In genomic region chr2:140526575-140526974, GRCh38 we compare ENCODE assay signal across 26 cellular contexts.
DNase-seq lines count a peak whose midpoint lies in the region; ATAC-seq, FAIRE-seq and TF ChIP-seq lines count a peak whose summit lies in the region.
"Had no signal": no experiment of that assay in that cellular context is flagged by ENCODE, and none has a peak within 500 bp of the region (broad histone marks: within the 10 kb centered on the region; RNA-seq: fewer than 3 reads in every experiment).

No MANE protein-coding gene starts in this region.

- no peak for ATAC-seq in stimulated activated naive B cell treated with anti-CD40 and anti-IgM and Interleukin-4, amounts not matched to agents 10 μg/mL and 1 μg/mL and 100 μg/mL, for 72 hours (replicated peaks)
- ATAC-seq: gastroesophageal sphincter, left colon had no signal

- H3K27me3 ChIP-seq in endothelial cell of umbilical vein (ENCODE audit: control insufficient read depth in 2 of 2, insufficient read depth in 2 of 2, low read length in 2 of 2) = no peaks in the 10 kb centered on the region
- H3K27me3 ChIP-seq: gastroesophageal sphincter, stomach had no signal

- H3K27me3 Mint-ChIP-seq in stimulated activated naive B cell treated with anti-CD40 and anti-IgM and Interleukin-4, amounts not matched to agents 10 μg/mL and 1 μg/mL and 100 μg/mL, for 72 hours = no peaks in the 10 kb centered on the region
- H3K27me3 Mint-ChIP-seq: type B pancreatic cell had no signal

- H3K79me2 ChIP-seq in endothelial cell of umbilical vein (ENCODE audit: control insufficient read depth, insufficient read depth, low read length) = no peaks in the 10 kb centered on the region

- H3K27ac ChIP-seq in RWPE1 (no peak overlapping the region), endothelial cell of umbilical vein (ENCODE audit: insufficient read depth, low read depth, low read length) (no peak overlapping the region)
- H3K27ac ChIP-seq: coronary artery, gastroesophageal sphincter, stomach had no signal

- no peak for FAIRE-seq in endothelial cell of umbilical vein (lab: Jason Lieb, UNC)
- FAIRE-seq: D721Med, small intestine had no signal

- intact Hi-C loops in endothelial cell of umbilical vein (cut with micrococcal nuclease) = no loop called here

- dilution Hi-C loops in endothelial cell of umbilical vein (cut with MboI; ENCODE audit: extremely low pct_ligation_motif_present, low sequenced_read_pairs) = no loop called here

- no peak overlapping the region for H3K4me2 ChIP-seq in endothelial cell of umbilical vein (ENCODE audit: insufficient read depth, low read length)

- no peaks in the 10 kb centered on the region for H3K9me1 ChIP-seq in endothelial cell of umbilical vein (replicated peaks; ENCODE audit: control insufficient read depth, extremely low read depth, insufficient read depth, low read length)

- H2AFZ ChIP-seq in endothelial cell of umbilical vein (ENCODE audit: low read depth, low read length) = no peak overlapping the region

- H3K4me3 ChIP-seq in endothelial cell of umbilical vein (replicated peaks in 1 of 3; ENCODE audit: insufficient read depth in 1 of 3, low read depth in 1 of 3, low read length in 3 of 3) = no peak overlapping the region
- no peak overlapping the region for H3K4me3 ChIP-seq in retinal pigment epithelial cell (ENCODE audit: low read length)
- H3K4me3 ChIP-seq: coronary artery, gastroesophageal sphincter, stomach had no signal

- peak; percentile 33 for DNase-seq in HCEC 1CT
- peak; percentile 23 for DNase-seq in RWPE1 (ENCODE audit: low spot score)
- DNase-seq in endothelial cell of umbilical vein (ENCODE audit: low read depth, low spot score) = peak; percentile 43
- DNase-seq in retinal pigment epithelial cell (ENCODE audit: low read depth) = peak; percentile 17
- DNase-seq in amygdala (lab: John Stamatoyannopoulos, UW) = no peak
- no peak for DNase-seq in stimulated activated naive B cell treated with anti-CD40 and anti-IgM and Interleukin-4, amounts not matched to agents 10 μg/mL and 1 μg/mL and 100 μg/mL, for 72 hours
- DNase-seq in NOMO-1 treated with DMSO at 0.1 percent for 48 hours (lab: John Stamatoyannopoulos, UW; ENCODE audit: unreplicated experiment) = no peak
- DNase-seq: activated CD4-positive, alpha-beta T cell treated with anti-CD3 and anti-CD28 coated beads, Interleukin-2, amount 50 U/mL, for 48 hours; activated T-cell treated with anti-CD3 and anti-CD28 coated beads for 4 hours; anterior cingulate cortex; KG1; left colon; NCI-H1105; NCI-H2081 treated with DMSO at 0.1 percent for 48 hours; posterior cingulate gyrus; SHP77 treated with DMSO at 0.1 percent for 48 hours; small intestine; stimulated activated CD4-positive, alpha-beta T cell treated with anti-CD3 and anti-CD28 coated beads, Interleukin-2, amount 100 ng/mL, for 48 hours; stomach; T-helper 1 cell had no signal

- CTCF ChIA-PET in RWPE1 (lab: Yijun Ruan, JAX) = no interaction called here
- CTCF ChIA-PET in endothelial cell of umbilical vein (lab: Charles Lee) = no interaction called here

- H3K9me3 Mint-ChIP-seq in stimulated activated naive B cell treated with anti-CD40 and anti-IgM and Interleukin-4, amounts not matched to agents 10 μg/mL and 1 μg/mL and 100 μg/mL, for 72 hours = peaks cover 0 to 2% of the 10 kb centered on the region in 2 donors
- H3K9me3 Mint-ChIP-seq: nephron, type B pancreatic cell had no signal

- POLR2A ChIA-PET in RWPE1 (lab: Yijun Ruan, JAX; ENCODE audit: low non-redundant PET) = no interaction called here
- POLR2A ChIA-PET in endothelial cell of umbilical vein (lab: Charles Lee) = no interaction called here

- no peak overlapping the region for H3K27ac Mint-ChIP-seq in stimulated activated naive B cell treated with anti-CD40 and anti-IgM and Interleukin-4, amounts not matched to agents 10 μg/mL and 1 μg/mL and 100 μg/mL, for 72 hours
- H3K27ac Mint-ChIP-seq: mesothelial cell of epicardium, nephron, type B pancreatic cell had no signal

- no TSS peak for BruUV-seq in endothelial cell of umbilical vein (replicated peaks; lab: Mats Ljungman, UMichigan)

- no peak overlapping the region for H3K4me3 Mint-ChIP-seq in stimulated activated naive B cell treated with anti-CD40 and anti-IgM and Interleukin-4, amounts not matched to agents 10 μg/mL and 1 μg/mL and 100 μg/mL, for 72 hours
- H3K4me3 Mint-ChIP-seq: mesothelial cell of epicardium, nephron, type B pancreatic cell had no signal

- H3K9ac ChIP-seq in endothelial cell of umbilical vein (replicated peaks; ENCODE audit: extremely low read depth, insufficient read depth, low read length) = no peak overlapping the region

- no peaks in the 10 kb centered on the region for H3K4me1 Mint-ChIP-seq in stimulated activated naive B cell treated with anti-CD40 and anti-IgM and Interleukin-4, amounts not matched to agents 10 μg/mL and 1 μg/mL and 100 μg/mL, for 72 hours
- H3K4me1 Mint-ChIP-seq: mesothelial cell of epicardium, nephron had no signal

- no peaks in the 10 kb centered on the region for H4K20me1 ChIP-seq in endothelial cell of umbilical vein (replicated peaks; ENCODE audit: control insufficient read depth, extremely low read depth, insufficient read depth, low read length)

- no peak for TF ChIP-seq CTCF in RWPE1 (conservative IDR thresholded peaks at IDR 0.05; ENCODE audit: low read depth)
- TF ChIP-seq CTCF in endothelial cell of umbilical vein (IDR thresholded peaks at IDR 0.05; ENCODE audit: extremely low read depth in 1 of 2, insufficient read depth in 1 of 2, low read depth in 1 of 2, low read length in 2 of 2) = no peak
- TF ChIP-seq CTCF in retinal pigment epithelial cell (conservative IDR thresholded peaks at IDR 0.05; ENCODE audit: low read depth, low read length) = no peak

- no peaks in the 10 kb centered on the region for H3K9me3 ChIP-seq in endothelial cell of umbilical vein (replicated peaks; ENCODE audit: control insufficient read depth, insufficient read depth, low read length)
- H3K9me3 ChIP-seq: gastroesophageal sphincter, stomach had no signal

- no peaks in the 10 kb centered on the region for H3K4me1 ChIP-seq in endothelial cell of umbilical vein (ENCODE audit: control insufficient read depth, extremely low read depth, insufficient read depth, low read length)
- H3K4me1 ChIP-seq: gastroesophageal sphincter had no signal

- H3K36me3 Mint-ChIP-seq in stimulated activated naive B cell treated with anti-CD40 and anti-IgM and Interleukin-4, amounts not matched to agents 10 μg/mL and 1 μg/mL and 100 μg/mL, for 72 hours = no peaks in the 10 kb centered on the region
- H3K36me3 Mint-ChIP-seq: mesothelial cell of epicardium, type B pancreatic cell had no signal

- no peaks in the 10 kb centered on the region for H3K36me3 ChIP-seq in endothelial cell of umbilical vein (ENCODE audit: control insufficient read depth in 2 of 2, extremely low read depth in 1 of 2, insufficient read depth in 2 of 2, low read length in 2 of 2)
- H3K36me3 ChIP-seq: gastroesophageal sphincter, stomach had no signal

- no peak for TF ChIP-seq POLR2A in endothelial cell of umbilical vein (IDR thresholded peaks at IDR 0.05; ENCODE audit: low read depth, low read length)

TF ChIP-seq in endothelial cell of umbilical vein, 7 proteins besides CTCF, POLR2A, EP300 and RAD21:
- TF ChIP-seq POLR2AphosphoS5 (IDR thresholded peaks at IDR 0.05; ENCODE audit: insufficient read depth, low read depth, low read length) (no peak), GATA2 (IDR thresholded peaks at IDR 0.05; ENCODE audit: insufficient read depth, insufficient read length, low read depth, low read length) (peak; percentile 17), JUN (IDR thresholded peaks at IDR 0.05; ENCODE audit: borderline replicate concordance, insufficient read depth, insufficient read length, low read depth) (no peak), MYC (IDR thresholded peaks at IDR 0.05; ENCODE audit: low read depth, low read length) (no peak), FOS (IDR thresholded peaks at IDR 0.05; ENCODE audit: borderline replicate concordance, insufficient read depth, low read length) (peak; percentile 42), MAX (IDR thresholded peaks at IDR 0.05; ENCODE audit: insufficient read depth, insufficient read length) (no peak), EZH2 (IDR thresholded peaks at IDR 0.05; ENCODE audit: borderline replicate concordance, low read depth, low read length, severe bottlenecking) (no peak)
TF ChIP-seq in endothelial cell of umbilical vein: peak in this region for 2.

Comparison
In these comparisons a context has a peak if more than half of its experiments do, and no peak if none do; other contexts are left out.
1. DNase-seq: peak in HCEC 1CT (single experiment), RWPE1 (single experiment), endothelial cell of umbilical vein (single experiment) and retinal pigment epithelial cell (single experiment); none in amygdala (0 of 56), stimulated activated naive B cell treated with anti-CD40 and anti-IgM and Interleukin-4, amounts not matched to agents 10 μg/mL and 1 μg/mL and 100 μg/mL, for 72 hours (single experiment) and NOMO-1 treated with DMSO at 0.1 percent for 48 hours (single experiment).